In genomic region chr1:225700164-225700740, GRCh38 we compare ENCODE assay signal across 9 cellular contexts. TPM values are rescaled to one million over a fixed set of nuclear protein-coding genes. Genes with fewer than 3 reads are reported as not detected.
A peak's percentile ranks its signal among the peaks of the same experiment; 100 is the strongest.
DNase-seq lines count a peak whose midpoint lies in the region; ATAC-seq and TF ChIP-seq lines count a peak whose summit lies in the region.
"Had no signal": no experiment of that assay in that cellular context is flagged by ENCODE, and none has a peak within 500 bp of the region (broad histone marks: within the 10 kb centered on the region; RNA-seq: fewer than 3 reads in every experiment).

No MANE protein-coding gene starts in this region.

- CTCF ChIA-PET in HEK293 (lab: Yijun Ruan, JAX): interaction anchor here (0.9 to 3.2 kb wide), 9 partner anchors 8 to 261 kb away, joined by 3 to 17 read pairs (median 4); partner anchors contain the start of gene ENAH

- no peak for ATAC-seq in HG02798 (IDR thresholded peaks at IDR 0.05; ENCODE audit: poor library complexity, unreplicated experiment)

- DNase-seq in SW480 (ENCODE audit: low spot score) (peak; percentile 99), foreskin fibroblast (peak; percentile 96 to 97), NCI-H748 treated with DMSO at 0.1 percent for 48 hours (lab: John Stamatoyannopoulos, UW) (no peak)
- DNase-seq in effector memory CD4-positive, alpha-beta T cell: no peak
- no peak for DNase-seq in activated T-helper 2 cell treated with anti-CD3 and anti-CD28 coated beads, Interferon-gamma antibody, Interleukin-2, Interleukin-4, amounts not matched to agents 10 μg/mL and 5 μg/mL and 100 μg/mL, durations not matched to agents 14 hours and 24 hours and 36 hours (ENCODE audit: low spot score)
- DNase-seq: islet precursor cell had no signal

- TF ChIP-seq CTCF in HEK293 (tag by site-specific recombination; IDR thresholded peaks at IDR 0.05): no peak
- TF ChIP-seq CTCF in foreskin fibroblast (IDR thresholded peaks at IDR 0.05; ENCODE audit: low read depth, low read length): no peak

- no peaks in the 10 kb centered on the region for H3K27me3 ChIP-seq in skeletal muscle tissue (ENCODE audit: control insufficient read depth in 3 of 3, insufficient read depth in 3 of 3, low read length in 3 of 3)
- H3K27me3 ChIP-seq in effector memory CD4-positive, alpha-beta T cell (replicated peaks; ENCODE audit: control insufficient read depth, insufficient read depth, low read length, poor library complexity, severe bottlenecking): no peaks in the 10 kb centered on the region

- H3K9me3 ChIP-seq in HEK293 (ENCODE audit: control insufficient read depth, insufficient read depth, low read depth, low read length) (no peaks in the 10 kb centered on the region), skeletal muscle tissue (ENCODE audit: control insufficient read depth in 3 of 3, low read length in 3 of 3) (no peaks in the 10 kb centered on the region)
- no peaks in the 10 kb centered on the region for H3K9me3 ChIP-seq in effector memory CD4-positive, alpha-beta T cell (ENCODE audit: control insufficient read depth, low read length)

- no peaks in the 10 kb centered on the region for H3K9me3 Mint-ChIP-seq in activated T-helper 2 cell treated with anti-CD3 and anti-CD28 coated beads, Interferon-gamma antibody, Interleukin-2, Interleukin-4, amounts not matched to agents 10 μg/mL and 5 μg/mL and 100 μg/mL, durations not matched to agents 14 hours and 24 hours and 36 hours

- peaks cover 2% of the 10 kb centered on the region for H3K27me3 Mint-ChIP-seq in activated T-helper 2 cell treated with anti-CD3 and anti-CD28 coated beads, Interferon-gamma antibody, Interleukin-2, Interleukin-4, amounts not matched to agents 10 μg/mL and 5 μg/mL and 100 μg/mL, durations not matched to agents 14 hours and 24 hours and 36 hours (ENCODE audit: low read depth)

- H3K27ac ChIP-seq in HEK293 (ENCODE audit: extremely low read depth, low read depth, low read length): no peak overlapping the region; the same call in 1 of the 2 replicates
- H3K27ac ChIP-seq in skeletal muscle tissue (ENCODE audit: low read depth, low read length): peak overlapping the region; percentile 88
- H3K27ac ChIP-seq in effector memory CD4-positive, alpha-beta T cell (ENCODE audit: insufficient read depth, low read length, poor library complexity, severe bottlenecking): no peak overlapping the region

- H3K36me3 Mint-ChIP-seq in activated T-helper 2 cell treated with anti-CD3 and anti-CD28 coated beads, Interferon-gamma antibody, Interleukin-2, Interleukin-4, amounts not matched to agents 10 μg/mL and 5 μg/mL and 100 μg/mL, durations not matched to agents 14 hours and 24 hours and 36 hours (ENCODE audit: low read depth): no peaks in the 10 kb centered on the region

- H3K4me1 ChIP-seq in HEK293 (ENCODE audit: control insufficient read depth, insufficient read depth, low read length) (peaks cover 25% of the 10 kb centered on the region), skeletal muscle tissue (ENCODE audit: control insufficient read depth in 3 of 3, insufficient read depth in 3 of 3, low read length in 3 of 3) (peaks cover 20 to 25% (median 22%) of the 10 kb centered on the region in 3 donors)
- H3K4me1 ChIP-seq in effector memory CD4-positive, alpha-beta T cell (ENCODE audit: control insufficient read depth, insufficient read depth, low read length, poor library complexity, severe bottlenecking): no peaks in the 10 kb centered on the region

- H3K4me3 ChIP-seq in HEK293 (ENCODE audit: low read depth, low read length) (no peak overlapping the region; the same call in 1 of the 2 replicates), foreskin fibroblast (ENCODE audit: low read depth in 1 of 2, low read length in 2 of 2) (no peak overlapping the region), skeletal muscle tissue (ENCODE audit: low read length in 3 of 3) (peak overlapping the region; percentile 52 to 64 (median 60))
- no peak overlapping the region for H3K4me3 ChIP-seq in effector memory CD4-positive, alpha-beta T cell (ENCODE audit: insufficient read depth, low read depth, low read length, poor library complexity, severe bottlenecking)

- H3K27ac Mint-ChIP-seq in activated T-helper 2 cell treated with anti-CD3 and anti-CD28 coated beads, Interferon-gamma antibody, Interleukin-2, Interleukin-4, amounts not matched to agents 10 μg/mL and 5 μg/mL and 100 μg/mL, durations not matched to agents 14 hours and 24 hours and 36 hours: no peak overlapping the region

- intact Hi-C loops in activated T-helper 2 cell treated with anti-CD3 and anti-CD28 coated beads, Interferon-gamma antibody, Interleukin-2, Interleukin-4, amounts not matched to agents 10 μg/mL and 5 μg/mL and 100 μg/mL, durations not matched to agents 14 hours and 24 hours and 36 hours (cut with micrococcal nuclease): no loop called here

- no peaks in the 10 kb centered on the region for H3K36me3 ChIP-seq in HEK293 (ENCODE audit: control insufficient read depth in 2 of 2, insufficient read depth in 1 of 2, low read length in 2 of 2)
- no peaks in the 10 kb centered on the region for H3K36me3 ChIP-seq in skeletal muscle tissue (ENCODE audit: control insufficient read depth in 3 of 3, insufficient read depth in 3 of 3, low read length in 3 of 3)
- no peaks in the 10 kb centered on the region for H3K36me3 ChIP-seq in effector memory CD4-positive, alpha-beta T cell (ENCODE audit: control insufficient read depth, insufficient read depth, low read length)

- H3K4me3 Mint-ChIP-seq in activated T-helper 2 cell treated with anti-CD3 and anti-CD28 coated beads, Interferon-gamma antibody, Interleukin-2, Interleukin-4, amounts not matched to agents 10 μg/mL and 5 μg/mL and 100 μg/mL, durations not matched to agents 14 hours and 24 hours and 36 hours (ENCODE audit: low read depth): no peak overlapping the region

- POLR2A ChIA-PET in HEK293 (lab: Yijun Ruan, JAX): interaction anchor here (0.6 to 2.9 kb wide), 20 partner anchors 8 to 77 kb away, joined by 3 to 34 read pairs (median 4); partner anchors contain the start of genes ENAH and SRP9

- H3K9ac ChIP-seq in skeletal muscle tissue (ENCODE audit: low read depth in 1 of 3, low read length in 3 of 3): peak overlapping the region; percentile 58 to 66 (median 66)

- H3K4me1 Mint-ChIP-seq in activated T-helper 2 cell treated with anti-CD3 and anti-CD28 coated beads, Interferon-gamma antibody, Interleukin-2, Interleukin-4, amounts not matched to agents 10 μg/mL and 5 μg/mL and 100 μg/mL, durations not matched to agents 14 hours and 24 hours and 36 hours (ENCODE audit: low read depth): no peaks in the 10 kb centered on the region

TF ChIP-seq in HEK293, 187 proteins besides CTCF, POLR2A, EP300 and RAD21 (continues in another document):
- TF ChIP-seq ZNF558 (tag by site-specific recombination; IDR thresholded peaks at IDR 0.05) (no peak), IKZF3 (tag by site-specific recombination; IDR thresholded peaks at IDR 0.05) (no peak), ZNF394 (tag by site-specific recombination; IDR thresholded peaks at IDR 0.05; ENCODE audit: borderline replicate concordance) (no peak), ATF2 (tag by site-specific recombination; IDR thresholded peaks at IDR 0.05; ENCODE audit: low read depth) (no peak), ZNF501 (tag by site-specific recombination; IDR thresholded peaks at IDR 0.05) (no peak), ZNF513 (tag by site-specific recombination; IDR thresholded peaks at IDR 0.05) (no peak), ZNF175 (tag by site-specific recombination; IDR thresholded peaks at IDR 0.05) (no peak), ZBTB44 (tag by site-specific recombination; IDR thresholded peaks at IDR 0.05) (no peak), ZNF174 (tag by site-specific recombination; IDR thresholded peaks at IDR 0.05) (no peak), WT1 (tag by site-specific recombination; IDR thresholded peaks at IDR 0.05) (peak; percentile 84), FEZF1 (tag by site-specific recombination; IDR thresholded peaks at IDR 0.05) (no peak; the same call in 1 of the 2 replicates), ZNF561 (tag by site-specific recombination; IDR thresholded peaks at IDR 0.05; ENCODE audit: borderline replicate concordance) (no peak)

RNA-seq across cellular contexts. Expression of gene ENAH, which starts 47.3 kb away (rescaled TPM):
- total RNA-seq in skeletal muscle tissue: 38.6 TPM
- total RNA-seq in activated T-helper 2 cell treated with anti-CD3 and anti-CD28 coated beads, Interferon-gamma antibody, Interleukin-2, Interleukin-4, amounts not matched to agents 10 μg/mL and 5 μg/mL and 100 μg/mL, durations not matched to agents 14 hours and 24 hours and 36 hours: 0.11 and 0.14 TPM in 2 replicates

Comparison
In these comparisons a context has a peak if more than half of its experiments do, and no peak if none do; other contexts are left out.
1. H3K4me3 ChIP-seq: peak in skeletal muscle tissue (3 of 3); none in HEK293 (single experiment), foreskin fibroblast (0 of 2) and effector memory CD4-positive, alpha-beta T cell (single experiment).
2. DNase-seq: peak in SW480 (single experiment) and foreskin fibroblast (2 of 2); none in effector memory CD4-positive, alpha-beta T cell (0 of 3), NCI-H748 treated with DMSO at 0.1 percent for 48 hours (single experiment) and activated T-helper 2 cell treated with anti-CD3 and anti-CD28 coated beads, Interferon-gamma antibody, Interleukin-2, Interleukin-4, amounts not matched to agents 10 μg/mL and 5 μg/mL and 100 μg/mL, durations not matched to agents 14 hours and 24 hours and 36 hours (single experiment).
3. RNA of gene ENAH, which starts 47.3 kb away (total RNA-seq): 38.6 TPM in skeletal muscle tissue (single experiment); 0.11 to 0.14 TPM in activated T-helper 2 cell treated with anti-CD3 and anti-CD28 coated beads, Interferon-gamma antibody, Interleukin-2, Interleukin-4, amounts not matched to agents 10 μg/mL and 5 μg/mL and 100 μg/mL, durations not matched to agents 14 hours and 24 hours and 36 hours; every median in the first group is over 10 times any median in the second.